Comparison of ENCODE assay signal across 13 cellular contexts in the genomic region with DNA sequence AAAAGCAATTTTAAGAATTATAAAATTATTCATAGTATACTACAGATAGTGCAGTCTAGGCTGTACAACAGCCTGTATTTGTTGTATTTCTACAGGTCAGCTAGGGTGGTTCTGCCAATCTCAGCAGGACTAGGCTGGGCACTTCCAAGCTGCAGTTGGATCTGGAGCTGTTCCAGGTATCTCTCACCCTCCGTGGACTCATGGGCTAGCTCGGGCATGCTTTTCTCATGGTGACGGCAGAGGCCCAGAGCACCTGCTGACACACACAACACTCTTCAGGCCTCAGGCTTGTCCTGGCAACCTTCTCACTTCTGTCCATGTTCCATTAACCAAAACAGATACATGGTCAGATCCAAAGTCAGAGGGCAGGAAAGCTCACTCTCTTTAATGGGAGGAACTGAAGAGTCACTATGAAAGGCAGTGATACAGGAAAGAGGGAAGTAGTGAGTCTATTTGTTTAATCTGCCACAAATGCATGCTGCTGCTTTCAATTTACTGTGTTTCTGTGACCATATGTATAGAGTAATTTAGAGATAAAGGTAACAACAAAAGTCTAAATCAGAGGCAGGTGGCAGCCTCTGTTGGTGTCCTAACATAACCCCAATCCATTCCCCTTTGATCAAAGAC.
DNase-seq lines count a peak whose midpoint lies in the region; ATAC-seq and TF ChIP-seq lines count a peak whose summit lies in the region.
"Had no signal": no experiment of that assay in that cellular context is flagged by ENCODE, and none has a peak within 500 bp of the region (broad histone marks: within the 10 kb centered on the region; RNA-seq: fewer than 3 reads in every experiment).

No MANE protein-coding gene starts in this region.

- in situ Hi-C loops in ACHN (cut with HindIII; ENCODE audit: low pct_ligation_motif_present, low pct_unique_long_range_greater_than_20kb, low sequenced_read_pairs): no loop called here

- H3K9me3 Mint-ChIP-seq in GM23338: no peaks in the 10 kb centered on the region
- H3K9me3 Mint-ChIP-seq: stimulated activated naive CD8-positive, alpha-beta T cell treated with anti-CD3 and anti-CD28 coated beads, Interleukin-15, amount 100 ng/mL, for 72 hours had no signal

- no peaks in the 10 kb centered on the region for H3K27me3 ChIP-seq in GM23338 (ENCODE audit: insufficient read depth)
- H3K27me3 ChIP-seq in RWPE2 (ENCODE audit: insufficient read depth, poor library complexity, severe bottlenecking): no peaks in the 10 kb centered on the region

- H3K9me2 ChIP-seq in GM23338 (ENCODE audit: insufficient read depth): peaks cover 4% of the 10 kb centered on the region; the same call in 1 of the 2 replicates

- no peaks in the 10 kb centered on the region for H4K20me1 ChIP-seq in GM23338 (replicated peaks; ENCODE audit: insufficient read depth)

- no peak for ATAC-seq in GM23338
- peak; percentile 98 for ATAC-seq in RWPE2 (ENCODE audit: low read depth)
- peak; percentile 82 for ATAC-seq in mucosa of descending colon
- no peak for ATAC-seq in HG03460 (IDR thresholded peaks at IDR 0.05; ENCODE audit: unreplicated experiment)
- no peak for ATAC-seq in GM18907 (IDR thresholded peaks at IDR 0.05; ENCODE audit: unreplicated experiment)
- ATAC-seq: stimulated activated naive CD8-positive, alpha-beta T cell treated with anti-CD3 and anti-CD28 coated beads, Interleukin-15, amount 100 ng/mL, for 72 hours had no signal

- no peak for TF ChIP-seq CTCF in GM23338 (conservative IDR thresholded peaks at IDR 0.05; ENCODE audit: low read depth in 2 of 2)
- no peak for TF ChIP-seq CTCF in RWPE2 (IDR thresholded peaks at IDR 0.05; ENCODE audit: poor library complexity, severe bottlenecking)
- TF ChIP-seq CTCF in mucosa of descending colon (IDR thresholded peaks at IDR 0.05): no peak

- no peak for DNase-seq in GM23338 (ENCODE audit: low spot score)
- DNase-seq in NCI-H2081 treated with DMSO at 0.1 percent for 48 hours (lab: John Stamatoyannopoulos, UW): peak; percentile 91
- peak; percentile 63 for DNase-seq in RWPE2 (ENCODE audit: low spot score)
- peak in 2 of 3 donors; percentile 24 to 29 for DNase-seq in mucosa of descending colon
- DNase-seq in ACHN: no peak
- DNase-seq in OCI-M2 (lab: John Stamatoyannopoulos, UW; ENCODE audit: unreplicated experiment): no peak
- DNase-seq: activated CD4-positive, alpha-beta T cell treated with anti-CD3 and anti-CD28 coated beads, Interleukin-2, amount 50 U/mL, for 48 hours; left ventricle myocardium inferior; stimulated activated naive CD8-positive, alpha-beta T cell treated with anti-CD3 and anti-CD28 coated beads, Interleukin-15, amount 100 ng/mL, for 72 hours; T-helper 2 cell had no signal

- no peaks in the 10 kb centered on the region for H3K79me2 ChIP-seq in GM23338 (replicated peaks; ENCODE audit: insufficient read depth)

- no peaks in the 10 kb centered on the region for H3K4me1 Mint-ChIP-seq in GM23338
- H3K4me1 Mint-ChIP-seq: B cell; stimulated activated naive CD8-positive, alpha-beta T cell treated with anti-CD3 and anti-CD28 coated beads, Interleukin-15, amount 100 ng/mL, for 72 hours had no signal

- peak overlapping the region; percentile 87; the same call in 1 of the 2 replicates for H2AFZ ChIP-seq in GM23338

- H3K36me3 ChIP-seq in GM23338 (ENCODE audit: insufficient read depth) (no peaks in the 10 kb centered on the region), RWPE2 (ENCODE audit: low read depth) (no peaks in the 10 kb centered on the region), mucosa of descending colon (ENCODE audit: low read depth) (no peaks in the 10 kb centered on the region)
- H3K36me3 ChIP-seq: left ventricle myocardium inferior had no signal

- no peak overlapping the region for H3K4me3 Mint-ChIP-seq in GM23338
- H3K4me3 Mint-ChIP-seq: B cell; stimulated activated naive CD8-positive, alpha-beta T cell treated with anti-CD3 and anti-CD28 coated beads, Interleukin-15, amount 100 ng/mL, for 72 hours had no signal

- H3K27ac Mint-ChIP-seq in GM23338: no peak overlapping the region
- H3K27ac Mint-ChIP-seq: B cell had no signal

- H3K4me2 ChIP-seq in GM23338: no peak overlapping the region

- intact Hi-C loops in mucosa of descending colon (cut with DNase I, micrococcal nuclease): no loop called here

- no peaks in the 10 kb centered on the region for H3K9me3 ChIP-seq in RWPE2 (ENCODE audit: severe bottlenecking)
- no peaks in the 10 kb centered on the region for H3K9me3 ChIP-seq in mucosa of descending colon
- H3K9me3 ChIP-seq: left ventricle myocardium inferior had no signal

- H3F3A ChIP-seq in GM23338 (replicated peaks; ENCODE audit: low read depth): no peaks in the 10 kb centered on the region

- H3K27me3 Mint-ChIP-seq in GM23338 (ENCODE audit: insufficient read depth, low read depth, poor library complexity): peaks cover 3% of the 10 kb centered on the region
- H3K27me3 Mint-ChIP-seq: B cell; stimulated activated naive CD8-positive, alpha-beta T cell treated with anti-CD3 and anti-CD28 coated beads, Interleukin-15, amount 100 ng/mL, for 72 hours had no signal

- H3K36me3 Mint-ChIP-seq in GM23338 (ENCODE audit: low read depth): no peaks in the 10 kb centered on the region

- H3K4me1 ChIP-seq in GM23338 (ENCODE audit: insufficient read depth): no peaks in the 10 kb centered on the region
- H3K4me1 ChIP-seq in RWPE2 (ENCODE audit: insufficient read depth, poor library complexity, severe bottlenecking): no peaks in the 10 kb centered on the region
- H3K4me1 ChIP-seq in mucosa of descending colon (ENCODE audit: low read depth): no peaks in the 10 kb centered on the region
- H3K4me1 ChIP-seq: left ventricle myocardium inferior had no signal

- H3K4me3 ChIP-seq in GM23338: no peak overlapping the region
- no peak overlapping the region for H3K4me3 ChIP-seq in RWPE2 (ENCODE audit: severe bottlenecking)
- no peak overlapping the region for H3K4me3 ChIP-seq in mucosa of descending colon
- H3K4me3 ChIP-seq: left ventricle myocardium inferior had no signal

- H3K27ac ChIP-seq in GM23338 (ENCODE audit: low read depth) (no peak overlapping the region), RWPE2 (ENCODE audit: poor library complexity, severe bottlenecking) (no peak overlapping the region)
- H3K27ac ChIP-seq: left ventricle myocardium inferior had no signal

TF ChIP-seq in GM23338, 12 proteins besides CTCF, POLR2A, EP300 and RAD21 (continues in another document):
- TF ChIP-seq POLR2AphosphoS5 (IDR thresholded peaks at IDR 0.05; ENCODE audit: low read depth) (no peak), EZH2 (IDR thresholded peaks at IDR 0.05; ENCODE audit: low read depth, unreplicated experiment) (no peak), NANOG (IDR thresholded peaks at IDR 0.05; ENCODE audit: borderline replicate concordance) (no peak), EZH2phosphoT487 (IDR thresholded peaks at IDR 0.05; ENCODE audit: unreplicated experiment) (no peak), ZNF114 (CRISPR knock-in tag; IDR thresholded peaks at IDR 0.05) (no peak)

Comparison
In these comparisons a context has a peak if more than half of its experiments do, and no peak if none do; other contexts are left out.
1. ATAC-seq: peak in RWPE2 (single experiment) and mucosa of descending colon (single experiment); none in GM23338 (single experiment), HG03460 (single experiment) and GM18907 (single experiment).
2. DNase-seq: peak in NCI-H2081 treated with DMSO at 0.1 percent for 48 hours (single experiment), RWPE2 (single experiment) and mucosa of descending colon (2 of 3); none in GM23338 (single experiment), ACHN (single experiment) and OCI-M2 (single experiment).